23 cellular contexts compared by ENCODE assay signal in the genomic region with DNA sequence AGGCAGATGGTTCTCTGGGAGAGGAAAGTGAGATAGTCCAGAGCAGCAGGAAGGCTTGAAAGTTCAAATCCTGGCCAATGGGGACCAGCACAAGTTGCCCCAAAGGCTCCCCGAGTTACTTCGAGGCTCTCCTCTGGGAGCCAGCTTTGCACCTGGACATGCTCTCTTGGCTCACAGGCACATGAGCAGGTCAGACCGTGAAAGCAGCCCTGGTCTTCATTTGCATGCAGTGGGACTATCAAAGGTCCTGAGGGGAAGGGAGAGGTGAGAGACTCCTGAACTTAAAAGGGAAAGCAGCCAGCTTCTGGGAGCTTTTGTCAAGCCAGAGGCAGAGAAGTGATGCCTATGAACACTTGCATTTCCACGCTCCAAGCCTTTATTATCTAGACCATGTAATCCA.
"Had no signal": no experiment of that assay in that cellular context is flagged by ENCODE, and none has a peak within 500 bp of the region (broad histone marks: within the 10 kb centered on the region; RNA-seq: fewer than 3 reads in every experiment).

No MANE protein-coding gene starts in this region.

- H3K27ac Mint-ChIP-seq: IgD-negative memory B cell, T-cell had no signal

- H3K36me3 Mint-ChIP-seq: IgD-negative memory B cell, T-cell had no signal

- H3K4me3 ChIP-seq: K562, MG63 had no signal

- H3K36me3 ChIP-seq: MG63 had no signal

- H3K27me3 ChIP-seq: MG63 had no signal

- H3K27ac ChIP-seq: KMS-11, RWPE1 had no signal

- H3K9me3 ChIP-seq: MG63, SK-N-SH had no signal

- DNase-seq: MG63, NCI-H1092, NCI-H1105 treated with DMSO at 0.1 percent for 48 hours, NCI-H1436, NCI-H187, NCI-H2029, NCI-H2081 treated with DMSO at 0.1 percent for 48 hours, NCI-H2171, NCI-H226, NCI-H446, NCI-H510A, NCI-H524 treated with DMSO at 0.1 percent for 48 hours, NCI-H748 treated with DMSO at 0.1 percent for 48 hours, PC-3, SHP77, SK-N-SH, SW 1271, T-cell had no signal

- H3K4me1 Mint-ChIP-seq: T-cell had no signal

- H3K9ac ChIP-seq: KMS-11, SK-N-SH had no signal

- FAIRE-seq: HepG2, K562 had no signal

- H3K4me2 ChIP-seq: KMS-11, SK-N-SH had no signal

- H3K4me3 Mint-ChIP-seq: IgD-negative memory B cell, T-cell had no signal
